Comparison of ENCODE assay signal across 8 cellular contexts in genomic region chr5:150700600-150701377, GRCh38. TPM values are rescaled to one million over a fixed set of nuclear protein-coding genes. Genes with fewer than 3 reads are reported as not detected.
DNase-seq lines count a peak whose midpoint lies in the region; TF ChIP-seq lines count a peak whose summit lies in the region.

TSS of gene RBM22 (minus strand) at chr5:150701062. CDS start at chr5:150700985, 77 bp downstream.

- H3K4me3 ChIP-seq in LNCaP clone FGC (ENCODE audit: low read depth, low read length) (peak within 1 kb of the TSS; percentile 96), fibroblast of villous mesenchyme (ENCODE audit: low read depth, low read length) (peak within 1 kb of the TSS; percentile 100)

- H3K9ac ChIP-seq in ES-I3 (ENCODE audit: low read depth, low read length), result peak within 1 kb of the TSS; percentile 80

- peaks cover 2% of the 10 kb centered on the region for H3K27me3 Mint-ChIP-seq in neural crest cell (ENCODE audit: low read depth)

- H3K4me3 Mint-ChIP-seq in neural crest cell, result peak within 1 kb of the TSS; percentile 60

- no peaks in the 10 kb centered on the region for H3K4me1 ChIP-seq in ES-I3 (ENCODE audit: insufficient read depth, low read length)

- H3K9me3 Mint-ChIP-seq in neural crest cell, result no peaks in the 10 kb centered on the region

- no peaks in the 10 kb centered on the region for H3K9me3 ChIP-seq in ES-I3 (ENCODE audit: control insufficient read depth, insufficient read depth, low read length)

- H3K36me3 ChIP-seq in ES-I3 (ENCODE audit: insufficient read depth, low read length), result peaks cover 19% of the 10 kb centered on the region

- H3K4me1 Mint-ChIP-seq in neural crest cell, result no peaks in the 10 kb centered on the region

- peak; percentile 82 for DNase-seq in H4 (ENCODE audit: low spot score)
- DNase-seq in LNCaP clone FGC (ENCODE audit: low read depth), result peak; percentile 72
- peak; percentile 85 for DNase-seq in activated effector memory CD4-positive, alpha-beta T cell treated with Interleukin-2 at 50 U/mL for 16 hours
- peak; percentile 87 for DNase-seq in fibroblast of villous mesenchyme (ENCODE audit: low read depth)
- peak; percentile 82 for DNase-seq in neural crest cell (ENCODE audit: low read depth, low spot score)
- DNase-seq in stromal cell of bone marrow (ENCODE audit: low read depth), result peak; percentile 82

- peak; percentile 55 for TF ChIP-seq CTCF in LNCaP clone FGC (IDR thresholded peaks at IDR 0.05; ENCODE audit: control insufficient read depth, extremely low read depth, insufficient read depth)
- peak; percentile 52 for TF ChIP-seq CTCF in fibroblast of villous mesenchyme (IDR thresholded peaks at IDR 0.05; ENCODE audit: insufficient read depth, low read depth, low read length)
- peak; percentile 71 for TF ChIP-seq CTCF in neural crest cell (conservative IDR thresholded peaks at IDR 0.05)

- H3K27ac Mint-ChIP-seq in neural crest cell (ENCODE audit: unreplicated experiment), result no peak within 1 kb of the TSS

- H3K36me3 Mint-ChIP-seq in neural crest cell (ENCODE audit: low read depth), result peaks cover 4% of the 10 kb centered on the region

- peak; percentile 87 for TF ChIP-seq POLR2A in Raji (IDR thresholded peaks at IDR 0.05; ENCODE audit: insufficient read depth, low read depth, low read length)

RNA-seq across cellular contexts. Expression of gene RBM22, which starts in this region (rescaled TPM):
- 28.0 and 35.8 TPM in 2 replicates for total RNA-seq in H4 (2014; rRNA removed; shearing (Covaris generic))
- total RNA-seq in fibroblast of villous mesenchyme (18.7 and 29.8 TPM in 2 replicates), neural crest cell (64.6 and 65.2 TPM in 2 replicates)

Comparison
In these comparisons a context has a peak if more than half of its experiments do, and no peak if none do; other contexts are left out.
1. Peak in every context shown above with its lines: DNase-seq and H3K4me3 ChIP-seq.